2 cellular contexts compared by ENCODE assay signal in the genomic region with DNA sequence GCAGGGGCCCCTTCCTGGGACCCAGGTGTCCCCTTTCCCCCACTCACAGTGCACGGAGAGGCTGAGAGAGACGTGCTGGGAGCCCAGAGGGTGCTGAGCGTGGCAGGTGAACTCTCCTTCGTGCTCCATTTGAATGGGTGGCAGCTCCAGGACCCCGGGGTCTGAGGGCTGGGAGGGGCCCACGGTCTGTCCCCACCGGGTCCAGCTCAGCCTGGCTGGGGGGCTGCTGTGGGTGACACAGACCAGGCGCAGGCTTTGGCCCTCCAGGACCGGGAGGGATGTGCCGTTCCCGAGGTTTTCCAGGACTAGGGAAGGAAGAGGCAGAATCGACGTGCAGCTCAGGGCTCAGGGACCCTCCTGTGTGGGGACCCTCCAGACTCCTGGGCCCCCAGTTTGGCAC. TPM values are rescaled to one million over a fixed set of nuclear protein-coding genes. Genes with fewer than 3 reads are reported as not detected.
"Had no signal": no experiment of that assay in that cellular context is flagged by ENCODE, and none has a peak within 500 bp of the region (broad histone marks: within the 10 kb centered on the region; RNA-seq: fewer than 3 reads in every experiment).

No MANE protein-coding gene starts in this region.

RNA-seq across cellular contexts. Expression of a gene that starts 2.4 kb away (rescaled TPM):
- total RNA-seq: mammary epithelial cell had no signal
- polyA plus RNA-seq: mammary epithelial cell, neural cell had no signal
